In genomic region chr6:118617350-118617957, GRCh38 we compare ENCODE assay signal across 24 cellular contexts. TPM values are rescaled to one million over a fixed set of nuclear protein-coding genes. Genes with fewer than 3 reads are reported as not detected.
DNase-seq lines count a peak whose midpoint lies in the region; ATAC-seq, FAIRE-seq and TF ChIP-seq lines count a peak whose summit lies in the region.
"Had no signal": no experiment of that assay in that cellular context is flagged by ENCODE, and none has a peak within 500 bp of the region (broad histone marks: within the 10 kb centered on the region; RNA-seq: fewer than 3 reads in every experiment).

No MANE protein-coding gene starts in this region.

- H3K36me3 Mint-ChIP-seq in CD8-positive, alpha-beta memory T cell, result peaks cover 4 to 29% (median 7%) of the 10 kb centered on the region in 3 donors
- H3K36me3 Mint-ChIP-seq in T-helper 17 cell (ENCODE audit: low read depth), result peaks cover 2% of the 10 kb centered on the region
- peaks cover 34% of the 10 kb centered on the region for H3K36me3 Mint-ChIP-seq in mesothelial cell of epicardium

- H3K9me3 ChIP-seq in CD8-positive, alpha-beta memory T cell (ENCODE audit: low read length), result no peaks in the 10 kb centered on the region
- H3K9me3 ChIP-seq in T-helper 17 cell (ENCODE audit: control insufficient read depth, low read length, poor library complexity, severe bottlenecking) (no peaks in the 10 kb centered on the region), skeletal muscle tissue (ENCODE audit: control insufficient read depth in 3 of 3, low read length in 3 of 3) (no peaks in the 10 kb centered on the region)
- H3K9me3 ChIP-seq: SK-N-SH had no signal

- no peak overlapping the region for H3K4me3 ChIP-seq in CD8-positive, alpha-beta memory T cell (ENCODE audit: low read length)
- peak overlapping the region in 1 of 3 donors; percentile 41 for H3K4me3 ChIP-seq in skeletal muscle tissue (ENCODE audit: low read length in 3 of 3)
- H3K4me3 ChIP-seq: GM23338 had no signal

- ATAC-seq in T-helper 17 cell, result no peak
- no peak for ATAC-seq in GM19452 (IDR thresholded peaks at IDR 0.05; ENCODE audit: unreplicated experiment)
- no peak for ATAC-seq in HG03571 (IDR thresholded peaks at IDR 0.05; ENCODE audit: unreplicated experiment)
- ATAC-seq: GM23338, HCT116, PC-3 had no signal

- no peak for FAIRE-seq in D721Med (lab: Jason Lieb, UNC)
- FAIRE-seq: GM12891, GM18507 had no signal

- H3K4me1 ChIP-seq in CD8-positive, alpha-beta memory T cell (ENCODE audit: insufficient read depth, low read length), result peaks cover 14% of the 10 kb centered on the region
- peaks cover 26 to 50% (median 27%) of the 10 kb centered on the region in 3 donors for H3K4me1 ChIP-seq in skeletal muscle tissue (ENCODE audit: control insufficient read depth in 3 of 3, insufficient read depth in 3 of 3, low read length in 3 of 3)

- H3K9me3 Mint-ChIP-seq in CD8-positive, alpha-beta memory T cell, result peaks cover 0 to 3% (median 0%) of the 10 kb centered on the region in 5 donors
- peaks cover 23% of the 10 kb centered on the region for H3K9me3 Mint-ChIP-seq in mesothelial cell of epicardium
- H3K9me3 Mint-ChIP-seq: GM23338 had no signal

- CTCF ChIA-PET in CD8-positive, alpha-beta memory T cell (lab: Charles Lee), result interaction anchor here (0.7 to 1.6 kb wide), 4 partner anchors 11 to 183 kb away, joined by 3 to 4 read pairs (median 4); no protein-coding TSS in a partner anchor

- no peak overlapping the region for H3K4me3 Mint-ChIP-seq in CD8-positive, alpha-beta memory T cell
- no peak overlapping the region for H3K4me3 Mint-ChIP-seq in T-helper 17 cell
- peak overlapping the region; percentile 13 for H3K4me3 Mint-ChIP-seq in mesothelial cell of epicardium
- H3K4me3 Mint-ChIP-seq: GM23338 had no signal

- peaks cover 0 to 1% of the 10 kb centered on the region in 2 donors for H3K27me3 Mint-ChIP-seq in CD8-positive, alpha-beta memory T cell
- H3K27me3 Mint-ChIP-seq in T-helper 17 cell (no peaks in the 10 kb centered on the region), mesothelial cell of epicardium (ENCODE audit: low read depth) (no peaks in the 10 kb centered on the region)

- no peak overlapping the region for H3K27ac ChIP-seq in CD8-positive, alpha-beta memory T cell (ENCODE audit: low read depth, low read length)
- no peak overlapping the region for H3K27ac ChIP-seq in skeletal muscle tissue (ENCODE audit: low read depth, low read length)
- H3K27ac ChIP-seq: C4-2B had no signal

- no peak for DNase-seq in CD8-positive, alpha-beta memory T cell
- DNase-seq in T-helper 17 cell (no peak), mesothelial cell of epicardium (ENCODE audit: low spot score in 2 of 2, unreplicated experiment in 2 of 2) (no peak), D721Med (ENCODE audit: insufficient read length, low spot score) (no peak)
- DNase-seq: AML-193, EL, KG1, MV-4-11, NCI-H1694 treated with DMSO at 0.1 percent for 48 hours, NCI-H2107, NCI-H226, NCI-H524, PC-3, RPMI8226, SHP77 treated with DMSO at 0.1 percent for 48 hours, SK-N-SH had no signal

- H3K36me3 ChIP-seq in CD8-positive, alpha-beta memory T cell (ENCODE audit: insufficient read depth, low read length), result no peaks in the 10 kb centered on the region
- H3K36me3 ChIP-seq in skeletal muscle tissue (ENCODE audit: control insufficient read depth in 3 of 3, insufficient read depth in 3 of 3, low read length in 3 of 3), result no peaks in the 10 kb centered on the region

- H3K27ac Mint-ChIP-seq in CD8-positive, alpha-beta memory T cell, result peak overlapping the region in 6 of 8 donors; percentile 23 to 81 (median 66)
- H3K27ac Mint-ChIP-seq in T-helper 17 cell (peak overlapping the region; percentile 63), mesothelial cell of epicardium (peak overlapping the region; percentile 61)
- H3K27ac Mint-ChIP-seq: GM23338 had no signal

- POLR2A ChIA-PET in CD8-positive, alpha-beta memory T cell (lab: Charles Lee), result no interaction called here

- H3K27me3 ChIP-seq in CD8-positive, alpha-beta memory T cell (ENCODE audit: insufficient read depth, low read length, poor library complexity, severe bottlenecking), result no peaks in the 10 kb centered on the region
- no peaks in the 10 kb centered on the region for H3K27me3 ChIP-seq in skeletal muscle tissue (ENCODE audit: control insufficient read depth in 3 of 3, insufficient read depth in 3 of 3, low read length in 3 of 3)

- peaks cover 40 to 82% (median 72%) of the 10 kb centered on the region in 3 donors for H3K4me1 Mint-ChIP-seq in CD8-positive, alpha-beta memory T cell
- H3K4me1 Mint-ChIP-seq in T-helper 17 cell (peaks cover 39% of the 10 kb centered on the region), mesothelial cell of epicardium (peaks cover 11% of the 10 kb centered on the region)
- H3K4me1 Mint-ChIP-seq: GM23338 had no signal

- no peak for TF ChIP-seq CTCF in mesothelial cell of epicardium (IDR thresholded peaks at IDR 0.05; ENCODE audit: unreplicated experiment)
- no peak for TF ChIP-seq CTCF in D721Med (IDR thresholded peaks at IDR 0.05; ENCODE audit: insufficient read depth, missing control alignments)

- peak overlapping the region in 2 of 3 donors; percentile 12 to 51 for H3K9ac ChIP-seq in skeletal muscle tissue (ENCODE audit: low read depth in 1 of 3, low read length in 3 of 3)
- H3K9ac ChIP-seq: SK-N-SH had no signal

RNA-seq across cellular contexts. Expression of gene CEP85L, which starts 33.9 kb away (rescaled TPM):
- total RNA-seq in CD8-positive, alpha-beta memory T cell, result 10 to 100 TPM; 28.4 to 29.1 TPM
- 32.1 TPM for polyA plus RNA-seq in CD8-positive, alpha-beta memory T cell
- total RNA-seq in T-helper 17 cell, result 10 to 100 TPM; 87.6 to 95.6 TPM
- total RNA-seq in mesothelial cell of epicardium, result 20.6 to 23.5 TPM (median 23.1 TPM) in 3 replicates
- total RNA-seq in skeletal muscle tissue, result 42.3 TPM
